In genomic region chr17:72294487-72294893, GRCh38 we compare ENCODE assay signal across 24 cellular contexts.
"Had no signal": no experiment of that assay in that cellular context is flagged by ENCODE, and none has a peak within 500 bp of the region (broad histone marks: within the 10 kb centered on the region; RNA-seq: fewer than 3 reads in every experiment).

No MANE protein-coding gene starts in this region.

- H3K36me3 ChIP-seq: cardiac muscle cell, esophagus squamous epithelium, left lung, neutrophil, pancreas, tibial artery, upper lobe of left lung had no signal

- H3K27ac ChIP-seq: cardiac muscle cell, esophagus squamous epithelium, left lung, neutrophil, pancreas, testis, tibial artery, upper lobe of left lung had no signal

- H3K4me3 ChIP-seq: cardiac muscle cell, coronary artery, esophagus squamous epithelium, left lung, lung, pancreas, smooth muscle cell, testis, tibial artery, upper lobe of left lung had no signal

- ATAC-seq: left lung; natural killer cell treated with Interleukin-12 subunit alpha and Interleukin-12 subunit beta and Interleukin-15 and Interleukin-18, amount 100 ng/mL, for 72 hours; pancreas; stimulated activated naive CD8-positive, alpha-beta T cell treated with anti-CD3 and anti-CD28 coated beads, Interleukin-15, amount 100 ng/mL, for 72 hours had no signal

- H3K9me3 ChIP-seq: esophagus squamous epithelium, left lung, neutrophil, pancreas, testis, tibial artery, upper lobe of left lung had no signal

- H3K27me3 ChIP-seq: cardiac muscle cell, neutrophil, pancreas, testis, upper lobe of left lung had no signal

- DNase-seq: dermis blood vessel endothelial cell; effector memory CD4-positive, alpha-beta T cell; erythroblast; esophagus squamous epithelium; foreskin melanocyte; glutamatergic neuron; left lung; pancreas; stimulated activated CD4-positive, alpha-beta T cell treated with anti-CD3 and anti-CD28 coated beads, Interleukin-12 subunit alpha, Interleukin-12 subunit beta, amount 100 ng/mL, for 4 hours; stimulated activated CD4-positive, alpha-beta T cell treated with anti-CD3 and anti-CD28 coated beads, Interleukin-1b, Interleukin-23, amount 100 ng/mL, for 48 hours; stimulated activated CD4-positive, alpha-beta T cell treated with anti-CD3 and anti-CD28 coated beads, Interleukin-4, amount 100 ng/mL, for 1 hour; stimulated activated CD8-positive, alpha-beta memory T cell treated with anti-CD3 and anti-CD28 coated beads, Interleukin-4, amount 100 ng/mL, for 48 hours; stimulated activated naive CD4-positive, alpha-beta T cell; stimulated activated naive CD8-positive, alpha-beta T cell treated with anti-CD3 and anti-CD28 coated beads, Interleukin-15, amount 100 ng/mL, for 72 hours; substantia nigra; testis; upper lobe of left lung had no signal

- H3K4me1 ChIP-seq: left lung, pancreas, upper lobe of left lung had no signal
